In genomic region chr22:42701694-42702093, GRCh38 we compare ENCODE assay signal across 22 cellular contexts. TPM values are rescaled to one million over a fixed set of nuclear protein-coding genes. Genes with fewer than 3 reads are reported as not detected.
DNase-seq lines count a peak whose midpoint lies in the region; ATAC-seq and TF ChIP-seq lines count a peak whose summit lies in the region.
"Had no signal": no experiment of that assay in that cellular context is flagged by ENCODE, and none has a peak within 500 bp of the region (broad histone marks: within the 10 kb centered on the region; RNA-seq: fewer than 3 reads in every experiment).

No MANE protein-coding gene starts in this region.

- H4K91ac ChIP-seq in trophoblast cell (ENCODE audit: low read depth, low read length), result no peak overlapping the region

- H2AK5ac ChIP-seq in trophoblast cell (ENCODE audit: low read length), result no peak overlapping the region

- H3K4ac ChIP-seq in trophoblast cell (ENCODE audit: low read depth, low read length), result no peak overlapping the region

- no peak overlapping the region for H4K12ac ChIP-seq in trophoblast cell (ENCODE audit: low read depth, low read length)

- peaks cover 3% of the 10 kb centered on the region for H3K79me1 ChIP-seq in trophoblast cell (ENCODE audit: low read length)

- no peak for TF ChIP-seq CTCF in heart right ventricle (IDR thresholded peaks at IDR 0.05)
- TF ChIP-seq CTCF in esophagus muscularis mucosa (IDR thresholded peaks at IDR 0.05), result no peak
- no peak for TF ChIP-seq CTCF in vagina (IDR thresholded peaks at IDR 0.05)
- TF ChIP-seq CTCF in nephron progenitor cell (IDR thresholded peaks at IDR 0.05), result no peak

- H3K36me3 Mint-ChIP-seq in nephron progenitor cell (ENCODE audit: low read depth), result no peaks in the 10 kb centered on the region

- no peak overlapping the region for H4K8ac ChIP-seq in trophoblast cell (ENCODE audit: low read depth, low read length)

- peaks cover 5% of the 10 kb centered on the region for H3K27me3 Mint-ChIP-seq in nephron progenitor cell (ENCODE audit: low read depth, poor library complexity)
- H3K27me3 Mint-ChIP-seq: CD4-positive, alpha-beta T cell had no signal

- 53 to 66% methylated on average over 8 of the region's 8 CpGs for WGBS in heart right ventricle, 2 donors
- WGBS in esophagus muscularis mucosa, result 85% methylated on average over 7 of the region's 8 CpGs
- WGBS in trophoblast cell (ENCODE audit: extremely low coverage, insufficient coverage, insufficient read length), result no CpG with 5 or more reads among the region's 8 CpGs

- no peak overlapping the region for H2BK120ac ChIP-seq in trophoblast cell (ENCODE audit: insufficient read depth, low read length, poor library complexity)

- H2BK12ac ChIP-seq in trophoblast cell (ENCODE audit: low read length), result no peak overlapping the region

- no peaks in the 10 kb centered on the region for H3K79me2 ChIP-seq in trophoblast cell (ENCODE audit: control insufficient read depth, insufficient read depth, low read length, poor library complexity)

- H2AFZ ChIP-seq in trophoblast cell (ENCODE audit: insufficient read depth, low read length, poor library complexity), result no peak overlapping the region

- no peak overlapping the region for H3K4me3 ChIP-seq in heart right ventricle
- H3K4me3 ChIP-seq in esophagus muscularis mucosa, result no peak overlapping the region
- H3K4me3 ChIP-seq in trophoblast cell (ENCODE audit: low read depth, low read length), result peak overlapping the region; percentile 27
- no peak overlapping the region for H3K4me3 ChIP-seq in vagina
- H3K4me3 ChIP-seq: GM12878, HAP-1 had no signal

- TF ChIP-seq POLR2A in esophagus muscularis mucosa (IDR thresholded peaks at IDR 0.05; ENCODE audit: low read depth), result no peak
- TF ChIP-seq POLR2A in vagina (IDR thresholded peaks at IDR 0.05), result no peak

- ATAC-seq in heart right ventricle (no peak), Right ventricle myocardium superior (ENCODE audit: poor library complexity) (no peak)
- ATAC-seq: GM12878, Panc1 had no signal

- DNase-seq in heart right ventricle (no peak), Right ventricle myocardium superior (no peak), esophagus muscularis mucosa (ENCODE audit: extremely low spot score) (no peak), trophoblast cell (no peak), vagina (ENCODE audit: extremely low spot score in 2 of 2) (no peak), nephron progenitor cell (no peak), posterior vena cava (ENCODE audit: low spot score) (no peak)
- DNase-seq in activated CD4-positive, CD25-positive, alpha-beta regulatory T cell (lab: John Stamatoyannopoulos, UW), result no peak
- DNase-seq: 8988T; BE2C; Caco-2; CD4-positive, alpha-beta T cell; EL; MV-4-11; NCI-H1417 treated with DMSO at 0.1 percent for 48 hours; NCI-H187 treated with DMSO at 0.1 percent for 48 hours; NCI-H345; NCI-H524 treated with DMSO at 0.1 percent for 48 hours had no signal

- H3K18ac ChIP-seq in trophoblast cell (ENCODE audit: low read length), result no peak overlapping the region

- H3K4me1 ChIP-seq in heart right ventricle, result peaks cover 34 to 90% (median 70%) of the 10 kb centered on the region in 9 donors
- peaks cover 70 to 87% (median 86%) of the 10 kb centered on the region in 4 donors for H3K4me1 ChIP-seq in esophagus muscularis mucosa
- peaks cover 12% of the 10 kb centered on the region in 2 experiments for H3K4me1 ChIP-seq in trophoblast cell (ENCODE audit: control insufficient read depth in 1 of 2, insufficient read depth in 2 of 2, low read length in 2 of 2)
- peaks cover 83% of the 10 kb centered on the region for H3K4me1 ChIP-seq in vagina
- H3K4me1 ChIP-seq: BE2C had no signal

- H3K27ac ChIP-seq in heart right ventricle (peak overlapping the region; percentile 4 to 97 (median 94)), esophagus muscularis mucosa (replicated peaks in 1 of 4) (peak overlapping the region; percentile 86 to 96 (median 94)), trophoblast cell (ENCODE audit: low read depth, low read length) (no peak overlapping the region), vagina (peak overlapping the region; percentile 87)
- H3K27ac ChIP-seq: KMS-11 had no signal

- no peaks in the 10 kb centered on the region for H3K9me3 Mint-ChIP-seq in nephron progenitor cell
- H3K9me3 Mint-ChIP-seq: CD4-positive, alpha-beta T cell had no signal

- H3K36me3 ChIP-seq in heart right ventricle, result peaks cover 0 to 6% (median 0%) of the 10 kb centered on the region in 9 donors
- H3K36me3 ChIP-seq in esophagus muscularis mucosa, result peaks cover 0 to 3% (median 0%) of the 10 kb centered on the region in 4 donors
- H3K36me3 ChIP-seq in trophoblast cell (ENCODE audit: control insufficient read depth in 1 of 2, insufficient read depth in 2 of 2, low read length in 2 of 2), result no peaks in the 10 kb centered on the region
- no peaks in the 10 kb centered on the region for H3K36me3 ChIP-seq in vagina
- H3K36me3 ChIP-seq: BE2C, HAP-1 had no signal

- no peak for TF ChIP-seq EP300 in esophagus muscularis mucosa (IDR thresholded peaks at IDR 0.05)

- intact Hi-C loops in heart right ventricle (cut with DNase I) (no loop called here), Right ventricle myocardium superior (cut with DNase I) (no loop called here), esophagus muscularis mucosa (cut with DNase I) (no loop called here), vagina (cut with DNase I) (no loop called here), posterior vena cava (cut with DNase I) (no loop called here)

- H3K9me3 ChIP-seq in heart right ventricle, result no peaks in the 10 kb centered on the region
- no peaks in the 10 kb centered on the region for H3K9me3 ChIP-seq in esophagus muscularis mucosa
- H3K9me3 ChIP-seq in trophoblast cell (ENCODE audit: insufficient read depth, low read depth, low read length), result peaks cover 2% of the 10 kb centered on the region
- no peaks in the 10 kb centered on the region for H3K9me3 ChIP-seq in vagina
- H3K9me3 ChIP-seq: BE2C, Caco-2, HAP-1 had no signal

- no peak overlapping the region for H3K23ac ChIP-seq in trophoblast cell (ENCODE audit: low read length)

- H3K4me1 Mint-ChIP-seq in nephron progenitor cell, result peaks cover 30% of the 10 kb centered on the region

- no peak overlapping the region for H2BK5ac ChIP-seq in trophoblast cell (ENCODE audit: low read depth, low read length, poor library complexity)

- H3K9ac ChIP-seq in trophoblast cell (ENCODE audit: low read length), result no peak overlapping the region
- H3K9ac ChIP-seq: KMS-11 had no signal

- no peak overlapping the region for H3K14ac ChIP-seq in trophoblast cell (ENCODE audit: low read length)

- H3K27ac Mint-ChIP-seq in nephron progenitor cell, result no peak overlapping the region
- H3K27ac Mint-ChIP-seq: CD4-positive, alpha-beta T cell had no signal

- no peak overlapping the region for H3K4me3 Mint-ChIP-seq in nephron progenitor cell
- H3K4me3 Mint-ChIP-seq: CD4-positive, alpha-beta T cell had no signal

- no peak overlapping the region for H3K4me2 ChIP-seq in trophoblast cell (ENCODE audit: low read length)
- H3K4me2 ChIP-seq: KMS-11 had no signal

- H3K27me3 ChIP-seq in heart right ventricle, result no peaks in the 10 kb centered on the region
- H3K27me3 ChIP-seq in esophagus muscularis mucosa, result no peaks in the 10 kb centered on the region
- no peaks in the 10 kb centered on the region for H3K27me3 ChIP-seq in trophoblast cell (ENCODE audit: insufficient read depth, low read length)
- H3K27me3 ChIP-seq in vagina, result no peaks in the 10 kb centered on the region
- H3K27me3 ChIP-seq: BE2C had no signal

RNA-seq across cellular contexts. Expression of gene A4GALT, which starts 19.0 kb away (rescaled TPM):
- total RNA-seq in heart right ventricle, result 100 to 1,000 TPM in 2 of 10 donors, 10 to 100 TPM in 8; 61.4 to 123 (median 80.6) TPM
- polyA plus RNA-seq in heart right ventricle, result 100 to 1,000 TPM in 1 of 2 donors, 10 to 100 TPM in 1; 95.0 to 167 TPM
- total RNA-seq in Right ventricle myocardium superior, result 76.1 TPM
- 10 to 100 TPM; 77.7 to 81.8 (median 79.1) TPM for total RNA-seq in esophagus muscularis mucosa
- 7.6 and 8.4 TPM in 2 replicates for polyA plus RNA-seq in trophoblast cell (2013)
- 35.6 TPM for total RNA-seq in vagina
- total RNA-seq in posterior vena cava, result 10 to 100 TPM; 42.2 to 59.8 TPM
- total RNA-seq: CD4-positive, alpha-beta T cell had no signal

RNA-seq across cellular contexts. Expression of gene CYB5R3, which starts 52.5 kb away (rescaled TPM):
- 100 to 1,000 TPM; 261 to 633 (median 312) TPM for total RNA-seq in heart right ventricle
- polyA plus RNA-seq in heart right ventricle, result 100 to 1,000 TPM in 1 of 2 donors, 10 to 100 TPM in 1; 91.9 to 303 TPM
- total RNA-seq in Right ventricle myocardium superior, result 216 TPM
- total RNA-seq in esophagus muscularis mucosa, result 100 to 1,000 TPM; 154 to 287 (median 221) TPM
- 155 and 156 TPM in 2 replicates for polyA plus RNA-seq in trophoblast cell (2013)
- total RNA-seq in vagina, result 174 TPM
- total RNA-seq in posterior vena cava, result 100 to 1,000 TPM; 443 to 468 TPM
